In genomic region chr15:27059610-27060202, GRCh38 we compare ENCODE assay signal across 8 cellular contexts.
DNase-seq lines count a peak whose midpoint lies in the region; ATAC-seq, FAIRE-seq and TF ChIP-seq lines count a peak whose summit lies in the region.

No MANE protein-coding gene starts in this region.

- no peak overlapping the region for H2AFZ ChIP-seq in Karpas-422 (ENCODE audit: low read length)

- 3 to 13% (median 8%) methylated on average over 3 of the region's 3 CpGs for WGBS in spleen, 5 donors

- no peaks in the 10 kb centered on the region for H3K79me2 ChIP-seq in Karpas-422 (ENCODE audit: low read length)

- no peaks in the 10 kb centered on the region for H3K9me2 ChIP-seq in Karpas-422 (replicated peaks; ENCODE audit: insufficient read depth, low read length)

- peak; percentile 74 for FAIRE-seq in A204.1 (lab: Jason Lieb, UNC)
- no peak for FAIRE-seq in frontal cortex (lab: Jason Lieb, UNC)

- no peaks in the 10 kb centered on the region; the same call in 1 of the 2 replicates for H3K36me3 ChIP-seq in Karpas-422 (ENCODE audit: insufficient read depth, low read length)
- H3K36me3 ChIP-seq in spleen = no peaks in the 10 kb centered on the region

- H3K4me3 ChIP-seq in Karpas-422 (ENCODE audit: low read length) (no peak overlapping the region), spleen (no peak overlapping the region), coronary artery (no peak overlapping the region)

- peaks cover 13% of the 10 kb centered on the region for H3K9me3 ChIP-seq in Karpas-422 (ENCODE audit: low read length)
- H3K9me3 ChIP-seq in spleen = peaks cover 0 to 3% (median 0%) of the 10 kb centered on the region in 8 donors

- ATAC-seq in SK-N-SH treated with all-trans-retinoic acid at 6 μM for 48 hours (peak; percentile 44; the same call in 1 of the 3 replicates), GM21515 (IDR thresholded peaks at IDR 0.05; ENCODE audit: unreplicated experiment) (no peak)

- H3K4me1 ChIP-seq in Karpas-422 (ENCODE audit: low read length) (no peaks in the 10 kb centered on the region), spleen (no peaks in the 10 kb centered on the region)

- H4K20me1 ChIP-seq in Karpas-422 (ENCODE audit: insufficient read depth, low read depth, low read length) = no peaks in the 10 kb centered on the region

- no peak overlapping the region for H3K27ac ChIP-seq in Karpas-422 (ENCODE audit: low read length)
- peak overlapping the region in 1 of 8 donors; percentile 57 for H3K27ac ChIP-seq in spleen
- H3K27ac ChIP-seq in coronary artery = no peak overlapping the region

- TF ChIP-seq CTCF in spleen (IDR thresholded peaks at IDR 0.05 in 8 of 11, conservative IDR thresholded peaks at IDR 0.05 in 3 of 11) = peak in 7 of 11 experiments; percentile 42 to 69 (median 47)
- TF ChIP-seq CTCF in coronary artery (IDR thresholded peaks at IDR 0.05) = no peak

- intact Hi-C loops in spleen (cut with DNase I; ENCODE audit: low total_unique reads) = no loop called here

- no peak overlapping the region for H3K4me2 ChIP-seq in Karpas-422 (ENCODE audit: low read depth, low read length, poor library complexity, severe bottlenecking)

- DNase-seq in DMS53 treated with DMSO at 0.1 percent for 48 hours (lab: John Stamatoyannopoulos, UW; ENCODE audit: unreplicated experiment) = peak; percentile 56
- peak; percentile 77 for DNase-seq in Karpas-422
- peak; percentile 14 to 49 for DNase-seq in frontal cortex (ENCODE audit: low spot score in 2 of 2)
- DNase-seq in spleen = no peak
- no peak for DNase-seq in coronary artery (ENCODE audit: low spot score)

- H3K27me3 ChIP-seq in Karpas-422 (ENCODE audit: low read length) (no peaks in the 10 kb centered on the region), spleen (replicated peaks in 1 of 7) (no peaks in the 10 kb centered on the region)

- no peak for TF ChIP-seq POLR2A in spleen (IDR thresholded peaks at IDR 0.05)

- no peak overlapping the region for H3K9ac ChIP-seq in Karpas-422 (ENCODE audit: low read length)

TF ChIP-seq in SK-N-SH treated with all-trans-retinoic acid at 6 μM for 48 hours, 23 proteins besides CTCF, POLR2A, EP300 and RAD21:
- TF ChIP-seq TOX (CRISPR knock-in tag; IDR thresholded peaks at IDR 0.05; ENCODE audit: borderline replicate concordance) (no peak), CSDC2 (CRISPR knock-in tag; IDR thresholded peaks at IDR 0.05) (no peak), TCF4 (CRISPR knock-in tag; IDR thresholded peaks at IDR 0.05; ENCODE audit: borderline replicate concordance) (no peak), CREB5 (CRISPR knock-in tag; IDR thresholded peaks at IDR 0.05; ENCODE audit: low read depth) (no peak), ZFP3 (CRISPR knock-in tag; IDR thresholded peaks at IDR 0.05) (no peak), ESRRG (CRISPR knock-in tag; IDR thresholded peaks at IDR 0.05) (no peak), ZC3H10 (CRISPR knock-in tag; IDR thresholded peaks at IDR 0.05) (no peak), ZNF565 (CRISPR knock-in tag; conservative IDR thresholded peaks at IDR 0.05; ENCODE audit: low read depth) (no peak), GLIS3 (CRISPR knock-in tag; IDR thresholded peaks at IDR 0.05) (no peak), BACH2 (CRISPR knock-in tag; IDR thresholded peaks at IDR 0.05; ENCODE audit: borderline replicate concordance) (no peak), PPARA (CRISPR knock-in tag; IDR thresholded peaks at IDR 0.05; ENCODE audit: borderline replicate concordance) (no peak), OSR1 (CRISPR knock-in tag; IDR thresholded peaks at IDR 0.05) (no peak), ZNF70 (CRISPR knock-in tag; IDR thresholded peaks at IDR 0.05) (no peak)
- TF ChIP-seq, protein P1, sequence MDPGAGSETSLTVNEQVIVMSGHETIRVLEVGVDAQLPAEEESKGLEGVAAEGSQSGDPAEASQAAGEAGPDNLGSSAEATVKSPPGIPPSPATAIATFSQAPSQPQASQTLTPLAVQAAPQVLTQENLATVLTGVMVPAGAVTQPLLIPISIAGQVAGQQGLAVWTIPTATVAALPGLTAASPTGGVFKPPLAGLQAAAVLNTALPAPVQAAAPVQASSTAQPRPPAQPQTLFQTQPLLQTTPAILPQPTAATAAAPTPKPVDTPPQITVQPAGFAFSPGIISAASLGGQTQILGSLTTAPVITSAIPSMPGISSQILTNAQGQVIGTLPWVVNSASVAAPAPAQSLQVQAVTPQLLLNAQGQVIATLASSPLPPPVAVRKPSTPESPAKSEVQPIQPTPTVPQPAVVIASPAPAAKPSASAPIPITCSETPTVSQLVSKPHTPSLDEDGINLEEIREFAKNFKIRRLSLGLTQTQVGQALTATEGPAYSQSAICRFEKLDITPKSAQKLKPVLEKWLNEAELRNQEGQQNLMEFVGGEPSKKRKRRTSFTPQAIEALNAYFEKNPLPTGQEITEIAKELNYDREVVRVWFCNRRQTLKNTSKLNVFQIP (CRISPR knock-in tag; IDR thresholded peaks at IDR 0.05; ENCODE audit: borderline replicate concordance, low read depth) = no peak

Comparison
In these comparisons a context has a peak if more than half of its experiments do, and no peak if none do; other contexts are left out.
1. DNase-seq: peak in DMS53 treated with DMSO at 0.1 percent for 48 hours (single experiment), Karpas-422 (single experiment) and frontal cortex (2 of 2); none in spleen (single experiment) and coronary artery (single experiment).